ENCODE assay signal across 33 cellular contexts in the genomic region with DNA sequence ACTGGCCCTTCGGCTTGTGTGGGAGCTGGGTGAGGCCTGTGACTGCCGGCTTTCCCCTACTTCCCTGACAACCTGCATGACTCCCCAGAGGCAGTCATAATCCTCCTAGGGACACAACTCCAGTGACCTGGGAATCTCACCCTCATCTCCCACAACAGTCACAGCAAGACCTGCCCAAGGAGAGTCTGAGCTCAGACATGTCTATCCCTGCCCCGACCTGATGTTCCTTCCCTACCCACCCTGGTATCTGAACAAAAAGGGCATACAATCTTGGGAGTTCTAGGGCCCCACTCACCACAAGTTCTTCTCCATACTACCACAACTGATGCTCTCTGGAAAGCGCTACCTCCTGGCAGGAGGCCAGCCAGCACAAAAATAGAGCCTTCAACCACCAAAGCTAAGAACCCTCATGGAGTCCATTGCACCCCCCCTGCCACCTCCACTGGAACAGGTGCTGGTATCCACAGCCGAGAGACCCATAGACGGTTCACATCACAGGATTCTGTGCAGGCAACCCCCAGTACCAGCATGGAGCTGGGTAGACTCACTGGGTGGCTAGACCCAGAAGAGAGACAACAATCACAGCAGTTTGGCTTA. TPM values are rescaled to one million over a fixed set of nuclear protein-coding genes. Genes with fewer than 3 reads are reported as not detected.
DNase-seq lines count a peak whose midpoint lies in the region; ATAC-seq, FAIRE-seq and TF ChIP-seq lines count a peak whose summit lies in the region.
"Had no signal": no experiment of that assay in that cellular context is flagged by ENCODE, and none has a peak within 500 bp of the region (broad histone marks: within the 10 kb centered on the region; RNA-seq: fewer than 3 reads in every experiment).

No MANE protein-coding gene starts in this region.

- H3K9me3 Mint-ChIP-seq in endodermal cell = peaks cover 65% of the 10 kb centered on the region

- DNase-seq in K562 (ENCODE audit: extremely low read depth in 1 of 4, low spot score in 3 of 4) (no peak), endodermal cell (no peak), GM10266 (ENCODE audit: extremely low spot score) (no peak), KBM-7 (no peak)
- DNase-seq: 8988T; ACHN; AML-193; BE2C; C1 segment of cervical spinal cord; Caco-2; Calu3; CD4-positive, alpha-beta memory T cell; CD4-positive, alpha-beta T cell; CD4-positive, CD25-positive, alpha-beta regulatory T cell; CD8-positive, alpha-beta memory T cell; CD8-positive, alpha-beta T cell; COR-L47; DMS 273 treated with DMSO at 0.1 percent for 48 hours; DMS153; DMS53; DMS79; DMS79 treated with DMSO at 0.1 percent for 48 hours; DND-41; EL had no signal

- POLR2A ChIA-PET in K562 (lab: Yijun Ruan, JAX) = interaction anchor here (0.9 to 2.4 kb wide), 4 partner anchors 9 to 22 kb away, joined by 3 to 7 read pairs (median 4); a partner anchor contains a TSS

- ATAC-seq in K562 = no peak
- ATAC-seq: A549; CD8-positive, alpha-beta T cell had no signal

- in situ Hi-C loops in K562 (cut with MboI) (no loop called here), KBM-7 (cut with MboI; ENCODE audit: low pct_unique_long_range_greater_than_20kb, low sequenced_read_pairs) (no loop called here)

- no peak overlapping the region for H3K9ac ChIP-seq in K562 (ENCODE audit: insufficient read depth in 1 of 2, low read depth in 2 of 2, low read length in 2 of 2)
- no peak overlapping the region for H3K9ac ChIP-seq in endodermal cell (ENCODE audit: extremely low read depth, low read length, poor library complexity, severe bottlenecking)
- H3K9ac ChIP-seq: BLaER1; BLaER1 treated with 17β-estradiol and CSF1 and Interleukin-3, amounts not matched to agents 10 nM and 100 nM had no signal

- no peak for TF ChIP-seq EP300 in K562 (IDR thresholded peaks at IDR 0.05; ENCODE audit: low read length)

- H3K4me2 ChIP-seq in K562 (ENCODE audit: insufficient read depth, low read length) = no peak overlapping the region
- H3K4me2 ChIP-seq: A549; BLaER1; BLaER1 treated with 17β-estradiol and CSF1 and Interleukin-3, amounts not matched to agents 10 nM and 100 nM had no signal

- TF ChIP-seq POLR2A in K562 (conservative IDR thresholded peaks at IDR 0.05) = no peak

- H3K36me3 ChIP-seq in K562 (ENCODE audit: control insufficient read depth, insufficient read depth, low read length) (peaks cover 41% of the 10 kb centered on the region), endodermal cell (ENCODE audit: control insufficient read depth, insufficient read depth, low read length) (peaks cover 47% of the 10 kb centered on the region)
- H3K36me3 ChIP-seq: BE2C had no signal

- TF ChIP-seq CTCF in K562 (IDR thresholded peaks at IDR 0.05 in 2 of 3, conservative IDR thresholded peaks at IDR 0.05 in 1 of 3; ENCODE audit: insufficient read depth in 2 of 3, low read depth in 1 of 3, low read length in 3 of 3) (no peak), endodermal cell (conservative IDR thresholded peaks at IDR 0.05) (no peak), GM10266 (IDR thresholded peaks at IDR 0.05; ENCODE audit: control insufficient read depth, insufficient read depth, low read depth, missing control alignments) (no peak)

- BruUV-seq in K562 (replicated peaks; lab: Mats Ljungman, UMichigan) = no TSS peak

- CTCF ChIA-PET in K562 (lab: Yijun Ruan, JAX; ENCODE audit: low intra/inter-chr PET ratio) = no interaction called here

- no peaks in the 10 kb centered on the region for H3K27me3 ChIP-seq in K562 (ENCODE audit: control insufficient read depth in 2 of 2, insufficient read depth in 2 of 2, low read length in 2 of 2)
- H3K27me3 ChIP-seq in endodermal cell (ENCODE audit: control insufficient read depth, insufficient read depth, low read length, poor library complexity, severe bottlenecking) = no peaks in the 10 kb centered on the region
- H3K27me3 ChIP-seq: BE2C; BLaER1; BLaER1 treated with 17β-estradiol and CSF1 and Interleukin-3, amounts not matched to agents 10 nM and 100 nM had no signal

- H3K79me2 ChIP-seq in K562 (ENCODE audit: control insufficient read depth, insufficient read depth, low read length) = no peaks in the 10 kb centered on the region

- no peak overlapping the region for H3K4me3 Mint-ChIP-seq in endodermal cell
- H3K4me3 Mint-ChIP-seq: B cell; CD14-positive monocyte; CD4-positive, alpha-beta memory T cell; CD4-positive, alpha-beta T cell; CD4-positive, CD25-positive, alpha-beta regulatory T cell; CD8-positive, alpha-beta memory T cell; CD8-positive, alpha-beta T cell had no signal

- H3K4me1 Mint-ChIP-seq in endodermal cell = no peaks in the 10 kb centered on the region
- H3K4me1 Mint-ChIP-seq: B cell; CD14-positive monocyte; CD4-positive, alpha-beta memory T cell; CD4-positive, CD25-positive, alpha-beta regulatory T cell; CD8-positive, alpha-beta memory T cell had no signal

- no peaks in the 10 kb centered on the region for H4K20me1 ChIP-seq in K562 (replicated peaks; ENCODE audit: control insufficient read depth, insufficient read depth, low read length)
- H4K20me1 ChIP-seq: BLaER1; BLaER1 treated with 17β-estradiol and CSF1 and Interleukin-3, amounts not matched to agents 10 nM and 100 nM had no signal

- H3K27ac Mint-ChIP-seq in endodermal cell = no peak overlapping the region
- H3K27ac Mint-ChIP-seq: B cell; CD4-positive, alpha-beta memory T cell; CD4-positive, alpha-beta T cell; CD8-positive, alpha-beta memory T cell; CD8-positive, alpha-beta T cell had no signal

- no peaks in the 10 kb centered on the region for H3K4me1 ChIP-seq in K562 (replicated peaks in 1 of 2; ENCODE audit: control insufficient read depth in 2 of 2, insufficient read depth in 2 of 2, low read length in 2 of 2)
- no peaks in the 10 kb centered on the region for H3K4me1 ChIP-seq in endodermal cell (ENCODE audit: control insufficient read depth, insufficient read depth, low read length)
- H3K4me1 ChIP-seq: A549; BE2C; BLaER1; BLaER1 treated with 17β-estradiol and CSF1 and Interleukin-3, amounts not matched to agents 10 nM and 100 nM; Caco-2 had no signal

- intact Hi-C loops in K562 (cut with micrococcal nuclease) = no loop called here

- no peaks in the 10 kb centered on the region for H3K9me1 ChIP-seq in K562 (ENCODE audit: control insufficient read depth, insufficient read depth, low read length)

- H3K4me3 ChIP-seq in K562 (no peak overlapping the region), endodermal cell (ENCODE audit: low read length) (peak overlapping the region; percentile 57)
- H3K4me3 ChIP-seq: A549; BLaER1; BLaER1 treated with 17β-estradiol and CSF1 and Interleukin-3, amounts not matched to agents 10 nM and 100 nM had no signal

- no peak for TF ChIP-seq RAD21 in K562 (CRISPR knock-in tag; conservative IDR thresholded peaks at IDR 0.05 in 1 of 2, IDR thresholded peaks at IDR 0.05 in 1 of 2)

- H3K27ac ChIP-seq in K562 (ENCODE audit: extremely low read depth, low read depth, low read length) (no peak overlapping the region), endodermal cell (ENCODE audit: low read depth, low read length) (no peak overlapping the region)
- H3K27ac ChIP-seq: 22Rv1; A549; BLaER1; BLaER1 treated with 17β-estradiol and CSF1 and Interleukin-3, amounts not matched to agents 10 nM and 100 nM; C4-2B had no signal

- WGBS in K562 (ENCODE audit: insufficient coverage, low coverage, missing lambda C conversion rate) = 98% methylated on average over 6 of the region's 6 CpGs
- WGBS in endodermal cell (ENCODE audit: insufficient coverage in 1 of 2, insufficient read length in 1 of 2), 2 experiments = 93 to 100% methylated on average over 1 to 6 of the region's 6 CpGs

- no peak for FAIRE-seq in K562 (lab: Jason Lieb, UNC)
- FAIRE-seq: A204.1, A549, D721Med had no signal

- H3K9me3 ChIP-seq in K562 (replicated peaks; ENCODE audit: control insufficient read depth, insufficient read depth, low read depth, low read length) = no peaks in the 10 kb centered on the region
- peaks cover 67% of the 10 kb centered on the region for H3K9me3 ChIP-seq in endodermal cell (ENCODE audit: control insufficient read depth, low read length)
- H3K9me3 ChIP-seq: BE2C, Caco-2 had no signal

- no peaks in the 10 kb centered on the region for H3K27me3 Mint-ChIP-seq in endodermal cell (ENCODE audit: insufficient read depth)
- H3K27me3 Mint-ChIP-seq: B cell; CD4-positive, alpha-beta T cell; CD4-positive, CD25-positive, alpha-beta regulatory T cell had no signal

- peaks cover 60% of the 10 kb centered on the region for H3K36me3 Mint-ChIP-seq in endodermal cell (ENCODE audit: low read depth)

- no peak overlapping the region for H2AFZ ChIP-seq in K562 (ENCODE audit: low read depth, low read length)

RNA-seq across cellular contexts. Expression of a gene that starts 16.8 kb away (rescaled TPM):
- total RNA-seq in K562 (2011; cell fraction: chromatin; rRNA removed; ENCODE audit: low replicate concordance) = 4.7 and 8.2 TPM in 2 replicates
- 3.4 and 5.2 TPM in 2 replicates for total RNA-seq in K562 (2011; cell fraction: nucleolus; rRNA removed)
- 5.9 and 8.9 TPM in 2 replicates for total RNA-seq in K562 (2011; cell fraction: nucleoplasm; rRNA removed)
- total RNA-seq in K562 (2014; rRNA removed) = 21.3 and 32.6 TPM in 2 replicates
- total RNA-seq in K562 (2014; rRNA removed; fragmentation: Illumina TruSeq; extraction: Trizol) = 28.5 and 32.8 TPM in 2 replicates
- 33.6 and 33.9 TPM in 2 replicates for total RNA-seq in K562 (2015; rRNA removed; fragmentation: Illumina TruSeq; extraction: Trizol)
- total RNA-seq in K562 (2021) = 20.8 and 21.4 TPM in 2 replicates
- polyA plus RNA-seq in K562 (2011; rRNA removed) = 38.5 and 53.7 TPM in 2 replicates
- 25.6 and 40.5 TPM in 2 replicates for polyA plus RNA-seq in K562 (2011; cell fraction: cytosol; rRNA removed)
- polyA plus RNA-seq in K562 (2011; cell fraction: nucleus; rRNA removed) = 21.0 and 23.6 TPM in 2 replicates
- 19.0 and 20.4 TPM in 2 replicates for polyA plus RNA-seq in K562 (2012)
- polyA plus RNA-seq in K562 (2014; fragmentation: Illumina TruSeq; extraction: Trizol) = 35.2 and 37.0 TPM in 2 replicates
- polyA plus RNA-seq in K562 (2014; fragmentation: Nextera tagmentation; extraction: Ambion mirVana) = 10 to 100 TPM in 1 of 2 experiments, 1 to 10 TPM in 1; 8.3 to 12.4 TPM
- polyA plus RNA-seq in K562 (2014; rRNA removed) = 31.9 and 32.8 TPM in 2 replicates
- polyA minus RNA-seq in K562 (2011; rRNA and poly(A)+ RNA removed) = 12.0 and 19.2 TPM in 2 replicates
- 3.4 and 18.2 TPM in 2 replicates for polyA minus RNA-seq in K562 (2011; cell fraction: cytosol; rRNA and poly(A)+ RNA removed)
- polyA minus RNA-seq in K562 (2011; cell fraction: nucleus; rRNA and poly(A)+ RNA removed) = 6.5 and 7.6 TPM in 2 replicates
- 10 to 100 TPM; 10.4 to 11.3 TPM for total RNA-seq in endodermal cell
- 12.5 TPM for polyA plus RNA-seq in endodermal cell (2013, experiment 1 of 2)
- 12.5 TPM for polyA plus RNA-seq in endodermal cell (2013, experiment 2 of 2)
